Comparison of ENCODE assay signal across 8 cellular contexts in genomic region chr17:43125133-43125966, GRCh38. TPM values are rescaled to one million over a fixed set of nuclear protein-coding genes. Genes with fewer than 3 reads are reported as not detected.
A peak's percentile ranks its signal among the peaks of the same experiment; 100 is the strongest.
DNase-seq lines count a peak whose midpoint lies in the region; TF ChIP-seq lines count a peak whose summit lies in the region.

Gene BRCA1 (minus strand): TSS chr17:43125364. CDS start chr17:43124096, 1,268 bp downstream.

- no peak for TF ChIP-seq POLR2A in stomach (IDR thresholded peaks at IDR 0.05)

- TF ChIP-seq CTCF in H9 (conservative IDR thresholded peaks at IDR 0.05), result no peak
- TF ChIP-seq CTCF in fibroblast of villous mesenchyme (IDR thresholded peaks at IDR 0.05; ENCODE audit: insufficient read depth, low read depth, low read length), result no peak
- peak; percentile 45 for TF ChIP-seq CTCF in neural cell (IDR thresholded peaks at IDR 0.05; ENCODE audit: poor library complexity, severe bottlenecking)
- TF ChIP-seq CTCF in stomach (IDR thresholded peaks at IDR 0.05), result no peak

- H2AK5ac ChIP-seq in H9 (ENCODE audit: insufficient read length, low read length), result no peak within 1 kb of the TSS

- peaks cover 24 to 41% (median 40%) of the 10 kb centered on the region in 3 experiments for H3K36me3 Mint-ChIP-seq in H9 (ENCODE audit: insufficient read depth in 1 of 3, low read depth in 3 of 3)

- no peak within 1 kb of the TSS for H2BK20ac ChIP-seq in H9 (ENCODE audit: low read depth, low read length, poor library complexity, severe bottlenecking)

- H3K27me3 ChIP-seq in H9 (ENCODE audit: insufficient read depth, low read length) (no peaks in the 10 kb centered on the region), MG63 (no peaks in the 10 kb centered on the region), neural cell (ENCODE audit: insufficient read depth, low read depth, low read length) (no peaks in the 10 kb centered on the region), stomach (no peaks in the 10 kb centered on the region)

- intact Hi-C loops in stomach (cut with DNase I; ENCODE audit: low total_unique reads), result loop anchor here (5.0 to 10.0 kb wide), 2 partner anchors 47 to 101 kb away; partner anchors contain the start of genes NBR1, RND2 and VAT1

- peak within 1 kb of the TSS; percentile 97 to 100 (median 99) for H3K27ac Mint-ChIP-seq in H9

- H3K27ac ChIP-seq in H9 (ENCODE audit: insufficient read length, low read depth, low read length), result peak within 1 kb of the TSS; percentile 43
- peak within 1 kb of the TSS; percentile 70 for H3K27ac ChIP-seq in neural cell (ENCODE audit: low read length)
- peak within 1 kb of the TSS; percentile 77 to 89 (median 85) for H3K27ac ChIP-seq in stomach

- peaks cover 2% of the 10 kb centered on the region for H3K27me3 Mint-ChIP-seq in H9 (ENCODE audit: low read depth)

- peak within 1 kb of the TSS; percentile 90 for H3K18ac ChIP-seq in H9 (ENCODE audit: insufficient read length, low read depth, low read length)

- H3K4me2 ChIP-seq in H9 (ENCODE audit: insufficient read depth, insufficient read length, low read length) (peak within 1 kb of the TSS; percentile 96), neural cell (ENCODE audit: low read length) (peak within 1 kb of the TSS; percentile 85)

- H3K4me3 Mint-ChIP-seq in H9, result peak within 1 kb of the TSS; percentile 92 to 98

- H4K20me1 ChIP-seq in H9 (ENCODE audit: control insufficient read depth, insufficient read depth, insufficient read length) (no peaks in the 10 kb centered on the region), neural cell (ENCODE audit: insufficient read depth) (no peaks in the 10 kb centered on the region)

- H3K23me2 ChIP-seq in H9 (ENCODE audit: insufficient read length, low read depth, low read length, poor library complexity, severe bottlenecking), result peaks cover 11% of the 10 kb centered on the region

- no peaks in the 10 kb centered on the region; the same call in 1 of the 2 replicates for H3K79me2 ChIP-seq in H9 (ENCODE audit: insufficient read depth, low read length)
- H3K79me2 ChIP-seq in neural cell (replicated peaks; ENCODE audit: insufficient read depth, low read length), result peaks cover 10% of the 10 kb centered on the region

- H3K36me3 ChIP-seq in MG63 (peaks cover 27% of the 10 kb centered on the region), neural cell (ENCODE audit: insufficient read depth, low read length) (no peaks in the 10 kb centered on the region), stomach (peaks cover 0 to 5% (median 0%) of the 10 kb centered on the region in 4 donors)

- no peaks in the 10 kb centered on the region for H3K9me2 ChIP-seq in neural cell (ENCODE audit: insufficient read depth, low read length)

- H2BK120ac ChIP-seq in H9 (ENCODE audit: low read depth, low read length, poor library complexity, severe bottlenecking), result no peak within 1 kb of the TSS

- H2AFZ ChIP-seq in H9 (ENCODE audit: low read length) (no peak within 1 kb of the TSS), neural cell (ENCODE audit: low read depth, low read length) (peak within 1 kb of the TSS; percentile 18)

- peak within 1 kb of the TSS; percentile 81; the same call in 1 of the 2 replicates for H3K14ac ChIP-seq in H9 (ENCODE audit: insufficient read depth, low read length)

- H3K23ac ChIP-seq in H9 (ENCODE audit: insufficient read length, low read depth, low read length), result no peak within 1 kb of the TSS

- H3F3A ChIP-seq in neural cell (ENCODE audit: insufficient read depth, low read length, poor library complexity, severe bottlenecking), result no peaks in the 10 kb centered on the region

- H3K4ac ChIP-seq in H9 (ENCODE audit: low read depth, low read length), result no peak within 1 kb of the TSS; the same call in 1 of the 2 replicates

- no peak within 1 kb of the TSS for H3K56ac ChIP-seq in H9 (ENCODE audit: insufficient read length, low read depth, low read length)

- no CpG with 5 or more reads among the region's 38 CpGs for WGBS in H9 (ENCODE audit: extremely low coverage, insufficient read length, low lambda C conversion rate)
- WGBS in stomach, 5 donors, result 1 to 2% (median 2%) methylated on average over 35 to 38 of the region's 38 CpGs

- no peak within 1 kb of the TSS for H4K8ac ChIP-seq in H9 (replicated peaks; ENCODE audit: insufficient read length, low read depth, low read length)

- H2BK15ac ChIP-seq in H9 (ENCODE audit: low read depth, low read length), result no peak within 1 kb of the TSS

- H3K79me1 ChIP-seq in H9 (ENCODE audit: insufficient read depth, low read depth, low read length, poor library complexity, severe bottlenecking), result no peaks in the 10 kb centered on the region

- TF ChIP-seq EP300 in neural cell (conservative IDR thresholded peaks at IDR 0.05; ENCODE audit: poor library complexity, severe bottlenecking), result peak; percentile 45
- TF ChIP-seq EP300 in stomach (IDR thresholded peaks at IDR 0.05), result no peak

- DNase-seq in ELR (ENCODE audit: low read depth) (peak; percentile 100), H9 (peak; percentile 100), MG63 (peak; percentile 97), SHP77 treated with DMSO at 0.1 percent for 48 hours (lab: John Stamatoyannopoulos, UW) (peak; percentile 95), fibroblast of villous mesenchyme (ENCODE audit: low read depth) (peak; percentile 99), stomach (peak; percentile 93)
- DNase-seq in activated effector memory CD4-positive, alpha-beta T cell treated with anti-CD3 and anti-CD28 coated beads, Interleukin-2, amount 50 U/mL, for 16 hours, result peak; percentile 97

- H2BK12ac ChIP-seq in H9 (ENCODE audit: insufficient read length, low read depth, low read length), result no peak within 1 kb of the TSS

- peak within 1 kb of the TSS; percentile 92 for H3K9ac ChIP-seq in H9 (ENCODE audit: extremely low read depth, insufficient read length, low read length)
- H3K9ac ChIP-seq in neural cell (ENCODE audit: low read length), result peak within 1 kb of the TSS; percentile 66

- peak; percentile 67 for TF ChIP-seq RAD21 in neural cell (conservative IDR thresholded peaks at IDR 0.05)

- no peak within 1 kb of the TSS for H3T11ph ChIP-seq in H9 (ENCODE audit: low read length)

- H3K4me1 ChIP-seq in H9 (ENCODE audit: insufficient read depth, low read length), result no peaks in the 10 kb centered on the region
- peaks cover 20 to 56% (median 49%) of the 10 kb centered on the region in 4 donors for H3K4me1 ChIP-seq in stomach

- H3K9me3 ChIP-seq in H9 (ENCODE audit: control insufficient read depth, low read depth, low read length) (no peaks in the 10 kb centered on the region), MG63 (no peaks in the 10 kb centered on the region), neural cell (ENCODE audit: low read length) (no peaks in the 10 kb centered on the region), stomach (no peaks in the 10 kb centered on the region)

- H4K5ac ChIP-seq in H9 (ENCODE audit: insufficient read length, low read depth, low read length), result no peak within 1 kb of the TSS

- peak within 1 kb of the TSS; percentile 22 for H2BK5ac ChIP-seq in H9 (ENCODE audit: insufficient read length, low read length)

- H3K4me1 Mint-ChIP-seq in H9, result peaks cover 9 to 13% of the 10 kb centered on the region in 2 experiments

- H3K9me3 Mint-ChIP-seq in H9, result peaks cover 4 to 7% of the 10 kb centered on the region in 2 experiments; a peak in 4 of 5 replicates

- no peak within 1 kb of the TSS for H4K91ac ChIP-seq in H9 (ENCODE audit: insufficient read length, low read depth, low read length)

- H3K4me3 ChIP-seq in MG63, result peak within 1 kb of the TSS; percentile 79
- H3K4me3 ChIP-seq in fibroblast of villous mesenchyme (ENCODE audit: low read depth, low read length), result peak within 1 kb of the TSS; percentile 83
- H3K4me3 ChIP-seq in neural cell (ENCODE audit: low read length), result peak within 1 kb of the TSS; percentile 73
- peak within 1 kb of the TSS; percentile 57 to 80 (median 70) for H3K4me3 ChIP-seq in stomach

TF ChIP-seq in neural cell, 6 proteins besides CTCF, POLR2A, EP300 and RAD21:
- peak; percentile 52 for TF ChIP-seq TAF1 (IDR thresholded peaks at IDR 0.05; ENCODE audit: low read depth)
- TF ChIP-seq, protein P1, sequence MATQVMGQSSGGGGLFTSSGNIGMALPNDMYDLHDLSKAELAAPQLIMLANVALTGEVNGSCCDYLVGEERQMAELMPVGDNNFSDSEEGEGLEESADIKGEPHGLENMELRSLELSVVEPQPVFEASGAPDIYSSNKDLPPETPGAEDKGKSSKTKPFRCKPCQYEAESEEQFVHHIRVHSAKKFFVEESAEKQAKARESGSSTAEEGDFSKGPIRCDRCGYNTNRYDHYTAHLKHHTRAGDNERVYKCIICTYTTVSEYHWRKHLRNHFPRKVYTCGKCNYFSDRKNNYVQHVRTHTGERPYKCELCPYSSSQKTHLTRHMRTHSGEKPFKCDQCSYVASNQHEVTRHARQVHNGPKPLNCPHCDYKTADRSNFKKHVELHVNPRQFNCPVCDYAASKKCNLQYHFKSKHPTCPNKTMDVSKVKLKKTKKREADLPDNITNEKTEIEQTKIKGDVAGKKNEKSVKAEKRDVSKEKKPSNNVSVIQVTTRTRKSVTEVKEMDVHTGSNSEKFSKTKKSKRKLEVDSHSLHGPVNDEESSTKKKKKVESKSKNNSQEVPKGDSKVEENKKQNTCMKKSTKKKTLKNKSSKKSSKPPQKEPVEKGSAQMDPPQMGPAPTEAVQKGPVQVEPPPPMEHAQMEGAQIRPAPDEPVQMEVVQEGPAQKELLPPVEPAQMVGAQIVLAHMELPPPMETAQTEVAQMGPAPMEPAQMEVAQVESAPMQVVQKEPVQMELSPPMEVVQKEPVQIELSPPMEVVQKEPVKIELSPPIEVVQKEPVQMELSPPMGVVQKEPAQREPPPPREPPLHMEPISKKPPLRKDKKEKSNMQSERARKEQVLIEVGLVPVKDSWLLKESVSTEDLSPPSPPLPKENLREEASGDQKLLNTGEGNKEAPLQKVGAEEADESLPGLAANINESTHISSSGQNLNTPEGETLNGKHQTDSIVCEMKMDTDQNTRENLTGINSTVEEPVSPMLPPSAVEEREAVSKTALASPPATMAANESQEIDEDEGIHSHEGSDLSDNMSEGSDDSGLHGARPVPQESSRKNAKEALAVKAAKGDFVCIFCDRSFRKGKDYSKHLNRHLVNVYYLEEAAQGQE (IDR thresholded peaks at IDR 0.05; ENCODE audit: borderline replicate concordance), result peak; percentile 58
- no peak for TF ChIP-seq EZH2 (IDR thresholded peaks at IDR 0.05; ENCODE audit: borderline replicate concordance, insufficient read depth, low read length, poor library complexity, severe bottlenecking)
- TF ChIP-seq POLR2AphosphoS5 (IDR thresholded peaks at IDR 0.05), result peak; percentile 79
- TF ChIP-seq SMC3 (conservative IDR thresholded peaks at IDR 0.05; ENCODE audit: poor library complexity), result peak; percentile 75
- peak; percentile 100 for TF ChIP-seq MXI1 (conservative IDR thresholded peaks at IDR 0.05; ENCODE audit: poor library complexity, severe bottlenecking)

RNA-seq across cellular contexts. Expression of gene BRCA1, which starts in this region (rescaled TPM):
- total RNA-seq in H9 (2021), result 31.0 and 32.3 TPM in 2 replicates
- total RNA-seq in MG63 (2014; rRNA removed; shearing (Covaris generic); ENCODE audit: low replicate concordance), result 30.8 and 33.9 TPM in 2 replicates
- 11.9 and 16.8 TPM in 2 replicates for total RNA-seq in fibroblast of villous mesenchyme
- polyA plus RNA-seq in neural cell, result 0.98 and 1.0 TPM in 2 replicates
- polyA minus RNA-seq in neural cell, result 4.1 and 4.4 TPM in 2 replicates
- 10 to 100 TPM; 13.0 to 47.5 (median 25.8) TPM for total RNA-seq in stomach
- 1 to 10 TPM; 2.0 to 2.3 (median 2.1) TPM for polyA plus RNA-seq in stomach

Comparison
In these comparisons a context has a peak if more than half of its experiments do, and no peak if none do; other contexts are left out.
1. Peak in every context shown above with its lines: DNase-seq, H3K4me3 ChIP-seq and H3K27ac ChIP-seq.